1 cellular context compared by ENCODE assay signal in the genomic region with DNA sequence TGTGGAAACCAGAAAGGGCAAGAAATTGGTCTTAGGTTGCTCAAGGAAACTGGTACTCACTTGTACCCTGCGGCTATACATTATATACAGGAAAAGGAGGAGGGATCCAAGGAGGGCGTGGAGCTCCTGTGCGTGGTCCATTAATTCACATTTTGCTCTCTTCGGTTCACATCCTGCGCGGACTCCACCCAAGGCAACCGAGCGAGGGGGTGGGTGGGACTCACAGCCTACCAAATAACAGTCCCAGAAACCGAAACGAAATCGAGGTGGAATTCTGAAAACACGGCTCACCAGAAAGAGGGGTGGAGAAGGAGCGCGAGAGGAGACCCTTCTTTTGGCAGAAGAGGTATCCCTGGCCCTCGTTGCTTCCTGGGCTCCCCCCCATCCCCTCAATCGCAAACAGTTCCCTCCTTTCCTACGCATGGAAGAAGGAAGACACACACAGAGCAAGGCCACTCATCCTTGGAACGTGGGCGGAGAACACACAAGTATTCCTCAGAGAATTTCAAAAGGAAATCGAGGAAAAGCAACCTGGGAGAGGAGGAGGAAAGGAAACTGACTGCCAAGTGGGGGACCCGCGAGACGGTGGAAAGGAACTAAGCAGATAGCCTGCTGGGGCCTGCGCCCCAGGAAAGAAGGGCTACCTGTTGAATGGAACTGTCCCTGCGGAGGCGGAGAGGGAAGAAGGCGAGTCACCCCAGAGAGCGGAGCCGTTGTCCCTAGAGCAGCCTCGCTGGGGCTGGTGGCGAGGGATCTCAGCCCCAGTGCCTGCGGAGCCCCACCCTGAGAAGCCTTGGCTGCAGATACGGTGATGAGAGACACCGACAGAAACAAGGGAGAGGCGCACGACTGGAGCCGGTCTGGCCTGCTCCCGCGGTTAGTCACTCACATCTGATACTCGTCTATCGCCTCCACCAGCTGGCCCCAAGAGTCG.
TF ChIP-seq lines count a peak whose summit lies in the region.

No MANE protein-coding gene starts in this region.

TF ChIP-seq in H1, 55 proteins besides CTCF, POLR2A, EP300 and RAD21:
- TF ChIP-seq SAP30 (IDR thresholded peaks at IDR 0.05; ENCODE audit: insufficient read depth, insufficient replicate concordance, low read length) (peak; percentile 45), HDAC2 (IDR thresholded peaks at IDR 0.05; ENCODE audit: borderline replicate concordance in 1 of 2, low read depth in 2 of 2, low read length in 2 of 2) (0 out of 4 replicates have a peak, but pooled peaks of 1 of the 2 experiments have one; percentile 31), RBBP5 (IDR thresholded peaks at IDR 0.05; ENCODE audit: borderline replicate concordance, low read depth, low read length) (0 out of 2 replicates have a peak, but pooled peaks have one; percentile 19), TCF12 (IDR thresholded peaks at IDR 0.05; ENCODE audit: low read depth, low read length) (no peak), TEAD4 (IDR thresholded peaks at IDR 0.05; ENCODE audit: low read depth, low read length) (no peak), CBX5 (IDR thresholded peaks at IDR 0.05; ENCODE audit: low read depth, low read length) (no peak), KDM4A (IDR thresholded peaks at IDR 0.05; ENCODE audit: low read depth, low read length, severe bottlenecking) (peak; percentile 64), SIN3A (conservative IDR thresholded peaks at IDR 0.05 in 1 of 2, IDR thresholded peaks at IDR 0.05 in 1 of 2; ENCODE audit: low read depth in 1 of 2, low read length in 2 of 2) (no peak)
